ENCODE assay signal across 1 cellular context in genomic region chr9:118009585-118009984, GRCh38.
TF ChIP-seq lines count a peak whose summit lies in the region.

No MANE protein-coding gene starts in this region.

TF ChIP-seq in H1, 55 proteins besides CTCF, POLR2A, EP300 and RAD21:
- TF ChIP-seq GTF2F1 (IDR thresholded peaks at IDR 0.05; ENCODE audit: borderline replicate concordance, low read depth, low read length): no peak
- no peak for TF ChIP-seq HDAC2 (IDR thresholded peaks at IDR 0.05; ENCODE audit: borderline replicate concordance in 1 of 2, low read depth in 2 of 2, low read length in 2 of 2)
- peak; percentile 87 for TF ChIP-seq JUND (IDR thresholded peaks at IDR 0.05; ENCODE audit: low read length)
- 0 out of 2 replicates have a peak, but pooled peaks have one; percentile 27 for TF ChIP-seq JUN (IDR thresholded peaks at IDR 0.05; ENCODE audit: low read depth, low read length)
